ENCODE assay signal across 17 cellular contexts in the genomic region with DNA sequence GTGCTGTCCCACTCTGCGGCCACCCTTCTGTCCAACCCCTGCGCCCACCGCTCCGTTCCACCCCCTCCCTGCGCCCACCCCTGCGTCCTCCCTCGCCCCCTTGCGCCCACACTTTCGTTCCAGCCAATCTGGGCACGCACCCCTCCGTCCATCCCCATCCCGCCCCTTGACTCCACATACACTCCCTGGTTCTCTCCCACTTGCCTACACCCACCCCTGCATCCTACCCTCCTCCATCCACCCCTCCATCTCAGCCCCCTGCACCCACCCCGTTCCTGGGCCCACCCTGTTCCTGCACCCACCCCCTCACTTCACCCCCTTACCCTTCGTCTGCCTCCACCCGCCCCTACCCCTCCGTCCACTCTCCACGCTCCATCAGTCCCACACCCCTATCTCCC. TPM values are rescaled to one million over a fixed set of nuclear protein-coding genes. Genes with fewer than 3 reads are reported as not detected.
DNase-seq lines count a peak whose midpoint lies in the region; ATAC-seq and TF ChIP-seq lines count a peak whose summit lies in the region.
"Had no signal": no experiment of that assay in that cellular context is flagged by ENCODE, and none has a peak within 500 bp of the region (broad histone marks: within the 10 kb centered on the region; RNA-seq: fewer than 3 reads in every experiment).

No MANE protein-coding gene starts in this region.

- in situ Hi-C loops in GM13976 (cut with MboI; ENCODE audit: low sequenced_read_pairs, unreplicated experiment), result no loop called here

- H3K27me3 ChIP-seq in iPS-18a (ENCODE audit: control insufficient read depth, insufficient read depth, low read length) (peaks cover 19% of the 10 kb centered on the region), MG63 (no peaks in the 10 kb centered on the region)

- H3K9me3 ChIP-seq in T-helper 17 cell (ENCODE audit: control insufficient read depth, low read length, poor library complexity, severe bottlenecking) (no peaks in the 10 kb centered on the region), iPS-18a (ENCODE audit: control insufficient read depth, low read depth, low read length) (no peaks in the 10 kb centered on the region), MG63 (no peaks in the 10 kb centered on the region)
- H3K9me3 ChIP-seq: heart right ventricle, left lung, SK-N-SH had no signal

- H3K4me3 Mint-ChIP-seq in T-helper 17 cell, result peak overlapping the region; percentile 52
- H3K4me3 Mint-ChIP-seq in stimulated activated memory B cell treated with anti-CD40 and anti-IgM and Interleukin-4, amounts not matched to agents 10 μg/mL and 1 μg/mL and 100 μg/mL, for 72 hours, result peak overlapping the region; percentile 69
- H3K4me3 Mint-ChIP-seq: activated CD4-positive, alpha-beta T cell treated with anti-CD3 and anti-CD28 coated beads, Interleukin-2, amount 10 ng/mL, durations not matched to agents 7 days and 5 days; activated naive CD4-positive, alpha-beta T cell treated with anti-CD3 and anti-CD28 coated beads, Interleukin-2, amount 10 ng/mL, durations not matched to agents 7 days and 5 days; stimulated activated naive CD8-positive, alpha-beta T cell treated with anti-CD3 and anti-CD28 coated beads, Interleukin-15, Interleukin-2, amounts not matched to agents 100 ng/mL and 50 ng/mL, for 24 hours had no signal

- no peak overlapping the region for H3K27ac ChIP-seq in iPS-18a (ENCODE audit: low read length)
- H3K27ac ChIP-seq: brain microvascular endothelial cell, heart right ventricle, left lung had no signal

- no peak overlapping the region for H3K9ac ChIP-seq in iPS-18a (ENCODE audit: low read length)
- H3K9ac ChIP-seq: SK-N-SH had no signal

- TF ChIP-seq CTCF in GM13976 (IDR thresholded peaks at IDR 0.05; ENCODE audit: borderline replicate concordance, control extremely low read depth, extremely low read depth, insufficient read depth, missing control alignments), result no peak

- H3K36me3 ChIP-seq in iPS-18a (ENCODE audit: control insufficient read depth, low read depth, low read length), result no peaks in the 10 kb centered on the region
- no peaks in the 10 kb centered on the region for H3K36me3 ChIP-seq in MG63
- H3K36me3 ChIP-seq: brain microvascular endothelial cell, heart right ventricle, left lung had no signal

- peaks cover 5% of the 10 kb centered on the region for H3K4me1 Mint-ChIP-seq in T-helper 17 cell
- peaks cover 12% of the 10 kb centered on the region for H3K4me1 Mint-ChIP-seq in stimulated activated memory B cell treated with anti-CD40 and anti-IgM and Interleukin-4, amounts not matched to agents 10 μg/mL and 1 μg/mL and 100 μg/mL, for 72 hours

- H3K27me3 Mint-ChIP-seq in T-helper 17 cell, result peaks cover 31% of the 10 kb centered on the region
- peaks cover 19% of the 10 kb centered on the region for H3K27me3 Mint-ChIP-seq in stimulated activated memory B cell treated with anti-CD40 and anti-IgM and Interleukin-4, amounts not matched to agents 10 μg/mL and 1 μg/mL and 100 μg/mL, for 72 hours

- no peak overlapping the region for H3K27ac Mint-ChIP-seq in T-helper 17 cell
- peak overlapping the region; percentile 47 for H3K27ac Mint-ChIP-seq in stimulated activated memory B cell treated with anti-CD40 and anti-IgM and Interleukin-4, amounts not matched to agents 10 μg/mL and 1 μg/mL and 100 μg/mL, for 72 hours
- H3K27ac Mint-ChIP-seq: activated CD4-positive, alpha-beta T cell treated with anti-CD3 and anti-CD28 coated beads, Interleukin-2, amount 10 ng/mL, durations not matched to agents 7 days and 5 days; activated naive CD4-positive, alpha-beta T cell treated with anti-CD3 and anti-CD28 coated beads, Interleukin-2, amount 10 ng/mL, durations not matched to agents 7 days and 5 days; stimulated activated naive CD8-positive, alpha-beta T cell treated with anti-CD3 and anti-CD28 coated beads, Interleukin-15, Interleukin-2, amounts not matched to agents 100 ng/mL and 50 ng/mL, for 24 hours had no signal

- H3K4me3 ChIP-seq in iPS-18a (ENCODE audit: low read length), result peak overlapping the region; percentile 56
- no peak overlapping the region for H3K4me3 ChIP-seq in MG63

- no peaks in the 10 kb centered on the region for H3K9me3 Mint-ChIP-seq in stimulated activated memory B cell treated with anti-CD40 and anti-IgM and Interleukin-4, amounts not matched to agents 10 μg/mL and 1 μg/mL and 100 μg/mL, for 72 hours
- H3K9me3 Mint-ChIP-seq: activated CD4-positive, alpha-beta T cell treated with anti-CD3 and anti-CD28 coated beads, Interleukin-2, amount 10 ng/mL, durations not matched to agents 7 days and 5 days; activated naive CD4-positive, alpha-beta T cell treated with anti-CD3 and anti-CD28 coated beads, Interleukin-2, amount 10 ng/mL, durations not matched to agents 7 days and 5 days; stimulated activated naive CD8-positive, alpha-beta T cell treated with anti-CD3 and anti-CD28 coated beads, Interleukin-15, Interleukin-2, amounts not matched to agents 100 ng/mL and 50 ng/mL, for 24 hours had no signal

- no peak for ATAC-seq in T-helper 17 cell
- peak; percentile 31 for ATAC-seq in stimulated activated memory B cell treated with anti-CD40 and anti-IgM and Interleukin-4, amounts not matched to agents 10 μg/mL and 1 μg/mL and 100 μg/mL, for 72 hours

- peaks cover 6% of the 10 kb centered on the region for H3K4me1 ChIP-seq in iPS-18a (ENCODE audit: control insufficient read depth, low read depth, low read length)

- H3K36me3 Mint-ChIP-seq in T-helper 17 cell (ENCODE audit: low read depth), result no peaks in the 10 kb centered on the region
- H3K36me3 Mint-ChIP-seq in stimulated activated memory B cell treated with anti-CD40 and anti-IgM and Interleukin-4, amounts not matched to agents 10 μg/mL and 1 μg/mL and 100 μg/mL, for 72 hours, result no peaks in the 10 kb centered on the region
- H3K36me3 Mint-ChIP-seq: activated naive CD4-positive, alpha-beta T cell treated with anti-CD3 and anti-CD28 coated beads, Interleukin-2, amount 10 ng/mL, durations not matched to agents 7 days and 5 days had no signal

- DNase-seq in GM13976 (ENCODE audit: low spot score) (peak; percentile 53), T-helper 17 cell (no peak), kidney glomerular epithelial cell (lab: John Stamatoyannopoulos, UW) (no peak), NCI-H82 treated with DMSO at 0.1 percent for 48 hours (lab: John Stamatoyannopoulos, UW; ENCODE audit: unreplicated experiment) (no peak), KG1 (lab: John Stamatoyannopoulos, UW) (no peak), MG63 (no peak)
- DNase-seq: activated CD4-positive, alpha-beta T cell treated with anti-CD3 and anti-CD28 coated beads, Interleukin-2, amount 10 ng/mL, durations not matched to agents 7 days and 5 days; left lung; MV-4-11; posterior cingulate gyrus had no signal

RNA-seq across cellular contexts. Expression of gene ADAMTS13, which starts 7.0 kb away (rescaled TPM):
- 1 to 10 TPM; 1.1 to 1.9 TPM for total RNA-seq in T-helper 17 cell
- total RNA-seq in MG63 (2014; rRNA removed; shearing (Covaris generic); ENCODE audit: low replicate concordance), result 1.1 and 2.0 TPM in 2 replicates

RNA-seq across cellular contexts. Expression of gene REXO4, which starts 11.4 kb away (rescaled TPM):
- 10 to 100 TPM; 17.0 to 23.4 TPM for total RNA-seq in T-helper 17 cell
- 32.8 and 36.0 TPM in 2 replicates for total RNA-seq in MG63 (2014; rRNA removed; shearing (Covaris generic); ENCODE audit: low replicate concordance)

RNA-seq across cellular contexts. Expression of gene CACFD1, which starts 30.6 kb away (rescaled TPM):
- total RNA-seq in T-helper 17 cell, result 1 to 10 TPM; 1.4 to 3.8 TPM
- 3.9 and 5.6 TPM in 2 replicates for total RNA-seq in MG63 (2014; rRNA removed; shearing (Covaris generic); ENCODE audit: low replicate concordance)

RNA-seq across cellular contexts. Expression of gene SLC2A6, which starts 49.7 kb away (rescaled TPM):
- total RNA-seq in T-helper 17 cell, result 1 to 10 TPM; 1.5 to 3.4 TPM
- 3.5 and 7.6 TPM in 2 replicates for total RNA-seq in MG63 (2014; rRNA removed; shearing (Covaris generic); ENCODE audit: low replicate concordance)

RNA-seq across cellular contexts. Expression of gene STKLD1, which starts 53.0 kb away (rescaled TPM):
- under 1 TPM; 0.72 to 0.81 TPM for total RNA-seq in T-helper 17 cell
- total RNA-seq in MG63 (2014; rRNA removed; shearing (Covaris generic); ENCODE audit: low replicate concordance), result not detected in 2 replicates
